In the genomic region with DNA sequence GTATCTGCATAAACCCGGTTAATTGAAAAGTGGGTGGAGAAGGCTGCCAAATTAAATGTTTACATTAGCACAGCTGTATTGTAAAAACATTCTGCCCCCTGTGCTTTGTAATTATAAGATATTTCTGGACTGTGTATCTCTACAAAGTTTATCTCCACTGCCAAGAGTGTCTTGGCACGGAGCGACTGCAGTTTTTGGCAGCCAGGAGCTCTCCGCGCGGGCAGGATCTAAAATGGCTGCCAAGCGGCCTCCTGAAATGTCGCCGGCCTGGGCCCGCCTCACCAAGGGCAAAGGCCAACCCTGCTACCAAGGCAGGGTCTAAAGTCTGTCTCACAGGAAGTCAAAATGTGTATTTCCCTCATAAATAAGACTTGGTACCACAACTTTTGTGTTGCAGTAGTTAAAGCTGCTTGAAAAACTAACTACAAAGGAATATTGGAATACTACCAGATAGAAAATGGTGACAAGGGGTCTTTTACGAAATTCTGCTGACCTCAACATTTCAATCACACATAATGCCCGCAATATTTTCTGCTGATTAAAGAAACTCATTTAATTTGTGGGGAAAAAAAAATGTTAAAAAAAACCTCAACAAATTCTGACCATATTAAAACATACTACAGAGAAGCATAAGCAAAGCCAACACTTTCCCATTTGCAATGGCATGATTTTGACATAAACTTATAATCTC, we compare ENCODE assay signal across 11 cellular contexts.
DNase-seq lines count a peak whose midpoint lies in the region; ATAC-seq and TF ChIP-seq lines count a peak whose summit lies in the region.
"Had no signal": no experiment of that assay in that cellular context is flagged by ENCODE, and none has a peak within 500 bp of the region (broad histone marks: within the 10 kb centered on the region; RNA-seq: fewer than 3 reads in every experiment).

No MANE protein-coding gene starts in this region.

- TF ChIP-seq CTCF in Calu3 (IDR thresholded peaks at IDR 0.05; ENCODE audit: unreplicated experiment) = no peak
- TF ChIP-seq CTCF in ascending aorta (IDR thresholded peaks at IDR 0.05) = no peak

- BruUV-seq in Calu3 (replicated peaks; lab: Mats Ljungman, UMichigan) = no TSS peak

- H3K27me3 ChIP-seq in ascending aorta = no peaks in the 10 kb centered on the region
- H3K27me3 ChIP-seq: BLaER1 treated with 17β-estradiol and CSF1 and Interleukin-3, amounts not matched to agents 10 nM and 100 nM had no signal

- peak overlapping the region; percentile 74 to 82 for H3K27ac ChIP-seq in ascending aorta
- H3K27ac ChIP-seq: BLaER1 treated with 17β-estradiol and CSF1 and Interleukin-3, amounts not matched to agents 10 nM and 100 nM had no signal

- DNase-seq in Calu3 (no peak), ascending aorta (ENCODE audit: low spot score in 2 of 2) (peak in 1 of 2 donors; percentile 85), left cardiac atrium (peak; percentile 81), posterior cingulate gyrus (peak; percentile 45 to 93 (median 60)), activated gamma-delta T cell (lab: John Stamatoyannopoulos, UW) (no peak)
- no peak for DNase-seq in activated naive CD4-positive, alpha-beta T cell treated with anti-CD3 and anti-CD28 coated beads for 36 hours
- no peak for DNase-seq in activated CD4-positive, alpha-beta T cell treated with anti-CD3 and anti-CD28 coated beads, Interleukin-2, amount 50 U/mL, for 4 hours
- no peak for DNase-seq in activated CD4-positive, alpha-beta T cell treated with anti-CD3 and anti-CD28 coated beads, Interleukin-2, amount 10 ng/mL, durations not matched to agents 24 days and 14 days
- DNase-seq: effector CD4-positive, alpha-beta T cell; NCI-H774 had no signal

- peaks cover 48% of the 10 kb centered on the region for H3K4me1 Mint-ChIP-seq in Calu3 (ENCODE audit: low read depth, unreplicated experiment)
- H3K4me1 Mint-ChIP-seq in activated naive CD4-positive, alpha-beta T cell treated with anti-CD3 and anti-CD28 coated beads for 36 hours (ENCODE audit: low read depth) = no peaks in the 10 kb centered on the region
- no peaks in the 10 kb centered on the region for H3K4me1 Mint-ChIP-seq in activated CD4-positive, alpha-beta T cell treated with anti-CD3 and anti-CD28 coated beads, Interleukin-2, amount 10 ng/mL, durations not matched to agents 24 days and 14 days

- H3K36me3 ChIP-seq in ascending aorta = no peaks in the 10 kb centered on the region
- H3K36me3 ChIP-seq: BLaER1 treated with 17β-estradiol and CSF1 and Interleukin-3, amounts not matched to agents 10 nM and 100 nM had no signal

- H3K27ac Mint-ChIP-seq in Calu3 (ENCODE audit: unreplicated experiment) = peak overlapping the region; percentile 44
- H3K27ac Mint-ChIP-seq in activated naive CD4-positive, alpha-beta T cell treated with anti-CD3 and anti-CD28 coated beads for 36 hours = no peak overlapping the region
- H3K27ac Mint-ChIP-seq in activated CD4-positive, alpha-beta T cell treated with anti-CD3 and anti-CD28 coated beads, Interleukin-2, amount 10 ng/mL, durations not matched to agents 24 days and 14 days = no peak overlapping the region

- no peaks in the 10 kb centered on the region for H3K9me3 ChIP-seq in ascending aorta

- intact Hi-C loops in Calu3 (cut with micrococcal nuclease; ENCODE audit: unreplicated experiment) = no loop called here
- intact Hi-C loops in ascending aorta (cut with DNase I) = no loop called here
- intact Hi-C loops in left cardiac atrium (cut with DNase I) = no loop called here
- intact Hi-C loops in posterior cingulate gyrus (cut with DNase I) = no loop called here
- intact Hi-C loops in activated naive CD4-positive, alpha-beta T cell treated with anti-CD3 and anti-CD28 coated beads for 36 hours (cut with micrococcal nuclease) = no loop called here
- intact Hi-C loops in activated CD4-positive, alpha-beta T cell treated with anti-CD3 and anti-CD28 coated beads, Interleukin-2, amount 10 ng/mL, durations not matched to agents 24 days and 14 days (cut with micrococcal nuclease) = no loop called here

- ATAC-seq in left cardiac atrium = peak; percentile 73 to 76

- H3K4me3 ChIP-seq in ascending aorta = peak overlapping the region; percentile 16 to 23
- H3K4me3 ChIP-seq: BLaER1 treated with 17β-estradiol and CSF1 and Interleukin-3, amounts not matched to agents 10 nM and 100 nM had no signal

- CTCF ChIA-PET in Calu3 (lab: Charles Lee) = interaction anchor here (0.6 to 0.8 kb wide), 2 partner anchors 73 to 132 kb away, joined by 3 read pairs; no protein-coding TSS in a partner anchor
- CTCF ChIA-PET in activated naive CD4-positive, alpha-beta T cell treated with anti-CD3 and anti-CD28 coated beads for 36 hours (lab: Charles Lee) = interaction anchor here (0.5 kb wide), 1 partner anchor 112 kb away, joined by 3 read pairs; no protein-coding TSS in a partner anchor

- H3K9me3 Mint-ChIP-seq in Calu3 (ENCODE audit: low read depth, unreplicated experiment) = no peaks in the 10 kb centered on the region
- H3K9me3 Mint-ChIP-seq in activated naive CD4-positive, alpha-beta T cell treated with anti-CD3 and anti-CD28 coated beads for 36 hours = peaks cover 1% of the 10 kb centered on the region
- no peaks in the 10 kb centered on the region for H3K9me3 Mint-ChIP-seq in activated CD4-positive, alpha-beta T cell treated with anti-CD3 and anti-CD28 coated beads, Interleukin-2, amount 10 ng/mL, durations not matched to agents 24 days and 14 days

- peaks cover 11% of the 10 kb centered on the region for H3K36me3 Mint-ChIP-seq in Calu3 (ENCODE audit: insufficient read depth, unreplicated experiment)
- H3K36me3 Mint-ChIP-seq in activated naive CD4-positive, alpha-beta T cell treated with anti-CD3 and anti-CD28 coated beads for 36 hours (ENCODE audit: low read depth) = no peaks in the 10 kb centered on the region
- no peaks in the 10 kb centered on the region for H3K36me3 Mint-ChIP-seq in activated CD4-positive, alpha-beta T cell treated with anti-CD3 and anti-CD28 coated beads, Interleukin-2, amount 10 ng/mL, durations not matched to agents 24 days and 14 days (ENCODE audit: low read depth)

- H3K4me1 ChIP-seq in ascending aorta = peaks cover 4 to 46% of the 10 kb centered on the region in 2 donors
- H3K4me1 ChIP-seq: BLaER1 treated with 17β-estradiol and CSF1 and Interleukin-3, amounts not matched to agents 10 nM and 100 nM had no signal

- no peaks in the 10 kb centered on the region for H3K27me3 Mint-ChIP-seq in Calu3 (ENCODE audit: unreplicated experiment)
- H3K27me3 Mint-ChIP-seq in activated naive CD4-positive, alpha-beta T cell treated with anti-CD3 and anti-CD28 coated beads for 36 hours (ENCODE audit: low read depth) = peaks cover 2% of the 10 kb centered on the region
- H3K27me3 Mint-ChIP-seq in activated CD4-positive, alpha-beta T cell treated with anti-CD3 and anti-CD28 coated beads, Interleukin-2, amount 10 ng/mL, durations not matched to agents 24 days and 14 days = no peaks in the 10 kb centered on the region

- H3K4me3 Mint-ChIP-seq in Calu3 (ENCODE audit: low read depth, unreplicated experiment) = peak overlapping the region; percentile 39
- H3K4me3 Mint-ChIP-seq in activated naive CD4-positive, alpha-beta T cell treated with anti-CD3 and anti-CD28 coated beads for 36 hours = no peak overlapping the region
- H3K4me3 Mint-ChIP-seq in activated CD4-positive, alpha-beta T cell treated with anti-CD3 and anti-CD28 coated beads, Interleukin-2, amount 10 ng/mL, durations not matched to agents 24 days and 14 days = no peak overlapping the region

Comparison
In these comparisons a context has a peak if more than half of its experiments do, and no peak if none do; other contexts are left out.
1. DNase-seq: peak in left cardiac atrium (single experiment) and posterior cingulate gyrus (10 of 10); none in Calu3 (single experiment), activated gamma-delta T cell (single experiment), activated naive CD4-positive, alpha-beta T cell treated with anti-CD3 and anti-CD28 coated beads for 36 hours (single experiment), activated CD4-positive, alpha-beta T cell treated with anti-CD3 and anti-CD28 coated beads, Interleukin-2, amount 50 U/mL, for 4 hours (0 of 2) and activated CD4-positive, alpha-beta T cell treated with anti-CD3 and anti-CD28 coated beads, Interleukin-2, amount 10 ng/mL, durations not matched to agents 24 days and 14 days (single experiment).